ENCODE assay signal across 25 cellular contexts in the genomic region with DNA sequence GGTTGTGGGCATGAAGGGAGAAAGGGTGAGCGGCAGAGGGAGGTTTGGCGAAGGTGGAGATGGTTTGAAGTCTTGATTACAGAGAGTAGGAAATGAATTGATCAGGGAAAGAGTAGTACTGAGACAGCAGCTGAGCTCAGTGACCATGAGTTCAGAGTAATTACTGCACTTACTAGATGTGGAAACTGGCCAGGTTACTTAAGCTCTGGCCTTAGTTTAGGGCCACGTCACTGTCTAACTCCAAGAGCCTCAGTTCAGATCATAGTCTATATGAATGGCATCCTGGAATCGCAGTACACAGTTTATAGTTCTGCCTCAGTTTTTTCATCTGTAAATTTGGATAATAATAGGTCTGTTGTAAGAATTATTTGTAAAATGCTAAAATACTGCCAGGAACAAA.
"Had no signal": no experiment of that assay in that cellular context is flagged by ENCODE, and none has a peak within 500 bp of the region (broad histone marks: within the 10 kb centered on the region; RNA-seq: fewer than 3 reads in every experiment).

No MANE protein-coding gene starts in this region.

- H3K36me3 Mint-ChIP-seq: natural killer cell; neural progenitor cell; stimulated activated naive B cell treated with anti-CD40 and anti-IgM and Interleukin-4, amounts not matched to agents 10 μg/mL and 1 μg/mL and 100 μg/mL, for 72 hours had no signal

- H3K9me3 Mint-ChIP-seq: nephron progenitor cell; neural progenitor cell; stimulated activated naive B cell treated with anti-CD40 and anti-IgM and Interleukin-4, amounts not matched to agents 10 μg/mL and 1 μg/mL and 100 μg/mL, for 72 hours had no signal

- H3K4me3 Mint-ChIP-seq: natural killer cell; nephron progenitor cell; neural progenitor cell; stimulated activated naive B cell treated with anti-CD40 and anti-IgM and Interleukin-4, amounts not matched to agents 10 μg/mL and 1 μg/mL and 100 μg/mL, for 72 hours had no signal

- H3K9ac ChIP-seq: neural progenitor cell, parathyroid adenoma had no signal

- H3K27me3 ChIP-seq: hepatocyte, neural progenitor cell, neutrophil, right atrium auricular region, stomach, testis, thyroid gland, transverse colon, uterus had no signal

- H2AFZ ChIP-seq: hepatocyte, neural progenitor cell, parathyroid adenoma had no signal

- H3K27ac Mint-ChIP-seq: natural killer cell; nephron progenitor cell; neural progenitor cell; stimulated activated naive B cell treated with anti-CD40 and anti-IgM and Interleukin-4, amounts not matched to agents 10 μg/mL and 1 μg/mL and 100 μg/mL, for 72 hours had no signal

- H3K4me3 ChIP-seq: heart right ventricle, hepatocyte, lower lobe of right lung, neural progenitor cell, right atrium auricular region, stomach, testis, thyroid gland, transverse colon, uterus had no signal

- H3K4me1 Mint-ChIP-seq: natural killer cell; nephron progenitor cell; neural progenitor cell; stimulated activated naive B cell treated with anti-CD40 and anti-IgM and Interleukin-4, amounts not matched to agents 10 μg/mL and 1 μg/mL and 100 μg/mL, for 72 hours had no signal

- H3K79me2 ChIP-seq: hepatocyte, parathyroid adenoma had no signal

- H3K36me3 ChIP-seq: heart right ventricle, lower lobe of right lung, neural progenitor cell, neutrophil, right atrium auricular region, stomach, thyroid gland, transverse colon, uterus had no signal

- H3K27ac ChIP-seq: heart right ventricle, hepatocyte, lower lobe of right lung, neural progenitor cell, neutrophil, parathyroid adenoma, right atrium auricular region, stomach, testis, thyroid gland, transverse colon, uterus had no signal

- H3K4me1 ChIP-seq: heart right ventricle, lower lobe of right lung, neural progenitor cell, parathyroid adenoma, right atrium auricular region, stomach, testis, thyroid gland, transverse colon, uterus had no signal

- DNase-seq: heart right ventricle; islet precursor cell; left ventricle myocardium superior; lower lobe of right lung; mammary epithelial cell; mesenchymal stem cell; natural killer cell; nephron progenitor cell; occipital lobe; stimulated activated CD4-positive, alpha-beta T cell treated with anti-CD3 and anti-CD28 coated beads, Interleukin-12 subunit alpha, Interleukin-12 subunit beta, amount 100 ng/mL, for 4 hours; stimulated activated CD4-positive, alpha-beta T cell treated with anti-CD3 and anti-CD28 coated beads, Interleukin-15, amount 100 ng/mL, for 24 hours; stimulated activated CD4-positive, alpha-beta T cell treated with anti-CD3 and anti-CD28 coated beads, Interleukin-2, amount 100 ng/mL, for 24 hours; stimulated activated CD4-positive, alpha-beta T cell treated with anti-CD3 and anti-CD28 coated beads, Interleukin-4, amount 100 ng/mL, for 1 hour; stimulated activated naive B cell treated with anti-CD40 and anti-IgM and Interleukin-4, amounts not matched to agents 10 μg/mL and 1 μg/mL and 100 μg/mL, for 72 hours; stimulated activated naive CD8-positive, alpha-beta T cell treated with anti-CD3 and anti-CD28 coated beads, Interleukin-15, Interleukin-2, amounts not matched to agents 100 U/mL and 50 U/mL, for 24 hours; stomach; testis; thyroid gland; transverse colon; uterus had no signal

- H3K9me3 ChIP-seq: heart right ventricle, lower lobe of right lung, neutrophil, right atrium auricular region, stomach, testis, thyroid gland, transverse colon, uterus had no signal

- H3K4me2 ChIP-seq: hepatocyte, neural progenitor cell had no signal
